In the genomic region with DNA sequence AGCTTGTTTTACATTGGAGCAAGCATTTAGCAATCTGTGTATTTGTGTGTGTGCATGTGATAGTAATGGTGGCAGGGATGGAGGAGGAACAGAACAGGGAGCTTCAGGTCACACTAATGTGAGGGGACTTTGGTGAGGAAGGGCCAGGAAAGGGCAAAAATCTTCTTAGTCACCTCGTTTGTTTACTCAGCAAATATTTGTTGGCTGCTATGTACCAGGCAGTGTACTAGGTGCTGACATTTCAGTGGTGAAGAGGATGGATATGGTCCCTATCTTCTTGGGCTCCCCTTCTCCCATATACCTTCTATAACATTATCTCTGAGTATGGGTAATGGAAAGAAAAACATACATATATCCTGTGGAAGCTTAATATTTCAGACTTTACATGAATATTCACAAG, we compare ENCODE assay signal across 9 cellular contexts. TPM values are rescaled to one million over a fixed set of nuclear protein-coding genes. Genes with fewer than 3 reads are reported as not detected.
DNase-seq lines count a peak whose midpoint lies in the region; ATAC-seq and TF ChIP-seq lines count a peak whose summit lies in the region.
"Had no signal": no experiment of that assay in that cellular context is flagged by ENCODE, and none has a peak within 500 bp of the region (broad histone marks: within the 10 kb centered on the region; RNA-seq: fewer than 3 reads in every experiment).

No MANE protein-coding gene starts in this region.

- peaks cover 25% of the 10 kb centered on the region for H3K4me1 Mint-ChIP-seq in activated CD4-positive, alpha-beta T cell treated with anti-CD3 and anti-CD28 coated beads, Interleukin-2, amount 10 ng/mL, durations not matched to agents 24 days and 14 days
- H3K4me1 Mint-ChIP-seq in mesothelial cell of epicardium, result no peaks in the 10 kb centered on the region

- H3K4me3 ChIP-seq in colonic mucosa, result no peak overlapping the region
- H3K4me3 ChIP-seq in suprapubic skin, result no peak overlapping the region

- WGBS in suprapubic skin, result 47% methylated on average over 1 of the region's 1 CpG

- peak overlapping the region; percentile 80 for H3K4me3 Mint-ChIP-seq in activated CD4-positive, alpha-beta T cell treated with anti-CD3 and anti-CD28 coated beads, Interleukin-2, amount 10 ng/mL, durations not matched to agents 24 days and 14 days
- no peak overlapping the region for H3K4me3 Mint-ChIP-seq in mesothelial cell of epicardium

- H3K27ac ChIP-seq in colonic mucosa, result peak overlapping the region; percentile 29
- H3K27ac ChIP-seq in suprapubic skin, result peak overlapping the region; percentile 41

- H3K27me3 ChIP-seq in colonic mucosa, result no peaks in the 10 kb centered on the region
- H3K27me3 ChIP-seq in suprapubic skin, result no peaks in the 10 kb centered on the region

- no peak for DNase-seq in activated CD4-positive, alpha-beta T cell treated with anti-CD3 and anti-CD28 coated beads, Interleukin-2, amount 10 ng/mL, durations not matched to agents 24 days and 14 days
- DNase-seq in activated CD4-positive, alpha-beta T cell treated with anti-CD3 and anti-CD28 coated beads for 48 hours, result no peak
- DNase-seq in colonic mucosa (no peak), suprapubic skin (ENCODE audit: low spot score in 2 of 2) (no peak), NCI-H2081 (lab: John Stamatoyannopoulos, UW) (no peak), LoVo (ENCODE audit: low spot score) (no peak), mesothelial cell of epicardium (ENCODE audit: low spot score in 2 of 2, unreplicated experiment in 2 of 2) (no peak)
- DNase-seq: NCI-H1105 had no signal

- H3K36me3 ChIP-seq in colonic mucosa (no peaks in the 10 kb centered on the region), suprapubic skin (no peaks in the 10 kb centered on the region)

- TF ChIP-seq CTCF in colonic mucosa (IDR thresholded peaks at IDR 0.05) (no peak), suprapubic skin (IDR thresholded peaks at IDR 0.05) (no peak), mesothelial cell of epicardium (IDR thresholded peaks at IDR 0.05; ENCODE audit: unreplicated experiment) (no peak)

- H3K9me3 Mint-ChIP-seq in activated CD4-positive, alpha-beta T cell treated with anti-CD3 and anti-CD28 coated beads, Interleukin-2, amount 10 ng/mL, durations not matched to agents 24 days and 14 days, result no peaks in the 10 kb centered on the region
- H3K9me3 Mint-ChIP-seq in mesothelial cell of epicardium, result peaks cover 27% of the 10 kb centered on the region

- peak; percentile 3 for ATAC-seq in HG03520 (IDR thresholded peaks at IDR 0.05; ENCODE audit: unreplicated experiment)

- H3K36me3 Mint-ChIP-seq in activated CD4-positive, alpha-beta T cell treated with anti-CD3 and anti-CD28 coated beads, Interleukin-2, amount 10 ng/mL, durations not matched to agents 24 days and 14 days (ENCODE audit: low read depth), result peaks cover 17% of the 10 kb centered on the region
- H3K36me3 Mint-ChIP-seq in mesothelial cell of epicardium, result peaks cover 13% of the 10 kb centered on the region

- no peak for TF ChIP-seq EP300 in suprapubic skin (IDR thresholded peaks at IDR 0.05)

- H3K4me1 ChIP-seq in colonic mucosa, result no peaks in the 10 kb centered on the region
- peaks cover 4% of the 10 kb centered on the region for H3K4me1 ChIP-seq in suprapubic skin

- H3K27ac Mint-ChIP-seq in activated CD4-positive, alpha-beta T cell treated with anti-CD3 and anti-CD28 coated beads, Interleukin-2, amount 10 ng/mL, durations not matched to agents 24 days and 14 days, result peak overlapping the region; percentile 98
- H3K27ac Mint-ChIP-seq in mesothelial cell of epicardium, result no peak overlapping the region

- no peaks in the 10 kb centered on the region for H3K27me3 Mint-ChIP-seq in activated CD4-positive, alpha-beta T cell treated with anti-CD3 and anti-CD28 coated beads, Interleukin-2, amount 10 ng/mL, durations not matched to agents 24 days and 14 days
- no peaks in the 10 kb centered on the region for H3K27me3 Mint-ChIP-seq in mesothelial cell of epicardium (ENCODE audit: low read depth)

- no peak for TF ChIP-seq POLR2A in suprapubic skin (IDR thresholded peaks at IDR 0.05)

- intact Hi-C loops in activated CD4-positive, alpha-beta T cell treated with anti-CD3 and anti-CD28 coated beads, Interleukin-2, amount 10 ng/mL, durations not matched to agents 24 days and 14 days (cut with micrococcal nuclease), result loop anchor here (1.0 to 10.0 kb wide), 6 partner anchors 17 to 346 kb away; a partner anchor contains a TSS
- intact Hi-C loops in colonic mucosa (cut with DNase I), result no loop called here

- H3K9me3 ChIP-seq in colonic mucosa (no peaks in the 10 kb centered on the region), suprapubic skin (no peaks in the 10 kb centered on the region)

- no peak overlapping the region for H3K9ac ChIP-seq in colonic mucosa (ENCODE audit: low read depth in 2 of 2, low read length in 2 of 2)

RNA-seq across cellular contexts. Expression of a gene that starts 48.5 kb away (rescaled TPM):
- 29.2 and 29.9 TPM in 2 replicates for total RNA-seq in activated CD4-positive, alpha-beta T cell treated with anti-CD3 and anti-CD28 coated beads, Interleukin-2, amount 10 ng/mL, durations not matched to agents 24 days and 14 days
- 10 to 100 TPM; 23.0 to 25.7 TPM for total RNA-seq in colonic mucosa
- 10 to 100 TPM; 16.3 to 27.0 (median 20.2) TPM for total RNA-seq in suprapubic skin
- total RNA-seq in mesothelial cell of epicardium, result 41.1 to 50.0 TPM (median 45.2 TPM) in 3 replicates
